19 cellular contexts compared by ENCODE assay signal in genomic region chr12:123705935-123706334, GRCh38. TPM values are rescaled to one million over a fixed set of nuclear protein-coding genes. Genes with fewer than 3 reads are reported as not detected.
DNase-seq lines count a peak whose midpoint lies in the region; ATAC-seq, FAIRE-seq and TF ChIP-seq lines count a peak whose summit lies in the region.
"Had no signal": no experiment of that assay in that cellular context is flagged by ENCODE, and none has a peak within 500 bp of the region (broad histone marks: within the 10 kb centered on the region; RNA-seq: fewer than 3 reads in every experiment).

No MANE protein-coding gene starts in this region.

- TF ChIP-seq POLR2A in K562 (conservative IDR thresholded peaks at IDR 0.05), result no peak

- no peak overlapping the region for H3K27ac ChIP-seq in DND-41 (ENCODE audit: low read length)
- no peak overlapping the region for H3K27ac ChIP-seq in K562 (ENCODE audit: extremely low read depth, low read depth, low read length)
- H3K27ac ChIP-seq: neutrophil, right atrium auricular region, RWPE1, uterus had no signal

- peak; percentile 49 for DNase-seq in DMS53 (lab: John Stamatoyannopoulos, UW)
- DNase-seq in DMS53 treated with DMSO at 0.1 percent for 48 hours (lab: John Stamatoyannopoulos, UW; ENCODE audit: unreplicated experiment), result no peak
- DNase-seq in DND-41, result no peak
- peak; percentile 29 for DNase-seq in NCI-H2171 (lab: John Stamatoyannopoulos, UW)
- peak in 2 of 4 experiments; percentile 38 to 53 for DNase-seq in K562 (ENCODE audit: extremely low read depth in 1 of 4, low spot score in 3 of 4)
- no peak for DNase-seq in NCI-H2227 (lab: John Stamatoyannopoulos, UW; ENCODE audit: unreplicated experiment)
- DNase-seq in NCI-H128 (lab: John Stamatoyannopoulos, UW; ENCODE audit: unreplicated experiment), result no peak
- DNase-seq: CD8-positive, alpha-beta memory T cell; cerebellar nuclear complex; GOT3; NCI-H446; T-helper 2 cell; uterus had no signal

- no TSS peak for BruUV-seq in K562 (replicated peaks; lab: Mats Ljungman, UMichigan)

- no peak overlapping the region for H3K4me2 ChIP-seq in DND-41 (ENCODE audit: insufficient read depth, low read length)
- H3K4me2 ChIP-seq in K562 (ENCODE audit: insufficient read depth, low read length), result no peak overlapping the region

- H4K20me1 ChIP-seq in DND-41 (ENCODE audit: insufficient read depth, low read length) (no peaks in the 10 kb centered on the region), K562 (replicated peaks; ENCODE audit: control insufficient read depth, insufficient read depth, low read length) (no peaks in the 10 kb centered on the region)

- H2AFZ ChIP-seq in DND-41 (ENCODE audit: low read depth, low read length) (no peak overlapping the region), K562 (ENCODE audit: low read depth, low read length) (no peak overlapping the region)

- no peaks in the 10 kb centered on the region for H3K9me3 ChIP-seq in DND-41 (ENCODE audit: insufficient read depth, low read length, severe bottlenecking)
- no peaks in the 10 kb centered on the region for H3K9me3 ChIP-seq in K562 (replicated peaks; ENCODE audit: control insufficient read depth, insufficient read depth, low read depth, low read length)
- H3K9me3 ChIP-seq: neutrophil, right atrium auricular region, uterus had no signal

- H3K9ac ChIP-seq in DND-41 (ENCODE audit: low read depth, low read length) (no peak overlapping the region), K562 (ENCODE audit: insufficient read depth in 1 of 2, low read depth in 2 of 2, low read length in 2 of 2) (no peak overlapping the region)

- TF ChIP-seq EP300 in K562 (IDR thresholded peaks at IDR 0.05; ENCODE audit: low read length), result no peak

- ATAC-seq in DND-41 (ENCODE audit: insufficient read depth, low read depth), result peak; percentile 44; the same call in 1 of the 3 replicates
- ATAC-seq in K562, result peak; percentile 88
- no peak for ATAC-seq in HG02642 (IDR thresholded peaks at IDR 0.05; ENCODE audit: poor library complexity, unreplicated experiment)

- CTCF ChIA-PET in K562 (lab: Yijun Ruan, JAX; ENCODE audit: low intra/inter-chr PET ratio), result no interaction called here

- H3K79me2 ChIP-seq in DND-41 (ENCODE audit: insufficient read depth, low read length) (no peaks in the 10 kb centered on the region), K562 (ENCODE audit: control insufficient read depth, insufficient read depth, low read length) (no peaks in the 10 kb centered on the region)

- no peaks in the 10 kb centered on the region for H3K9me1 ChIP-seq in K562 (ENCODE audit: control insufficient read depth, insufficient read depth, low read length)

- POLR2A ChIA-PET in K562 (lab: Yijun Ruan, JAX), result no interaction called here

- 90% methylated on average over 1 of the region's 3 CpGs for WGBS in K562 (ENCODE audit: insufficient coverage, low coverage, missing lambda C conversion rate)

- in situ Hi-C loops in K562 (cut with MboI), result no loop called here

- H3K36me3 ChIP-seq in DND-41 (ENCODE audit: insufficient read depth, low read length) (peaks cover 11% of the 10 kb centered on the region; the same call in 1 of the 2 replicates), K562 (ENCODE audit: control insufficient read depth, insufficient read depth, low read length) (no peaks in the 10 kb centered on the region)
- H3K36me3 ChIP-seq: neutrophil, right atrium auricular region, uterus had no signal

- H3K4me1 ChIP-seq in DND-41 (ENCODE audit: insufficient read depth, low read length) (no peaks in the 10 kb centered on the region; the same call in 1 of the 2 replicates), K562 (replicated peaks in 1 of 2; ENCODE audit: control insufficient read depth in 2 of 2, insufficient read depth in 2 of 2, low read length in 2 of 2) (peaks cover 0 to under 1% of the 10 kb centered on the region in 2 experiments; a peak in 2 of 5 replicates)
- H3K4me1 ChIP-seq: uterus had no signal

- intact Hi-C loops in K562 (cut with micrococcal nuclease), result no loop called here

- no peak for TF ChIP-seq RAD21 in K562 (CRISPR knock-in tag; conservative IDR thresholded peaks at IDR 0.05 in 1 of 2, IDR thresholded peaks at IDR 0.05 in 1 of 2)

- H3K27me3 ChIP-seq in DND-41 (ENCODE audit: insufficient read depth, low read length, poor library complexity), result no peaks in the 10 kb centered on the region
- H3K27me3 ChIP-seq in K562 (ENCODE audit: control insufficient read depth in 2 of 2, insufficient read depth in 2 of 2, low read length in 2 of 2), result no peaks in the 10 kb centered on the region
- H3K27me3 ChIP-seq: neutrophil, right atrium auricular region, uterus had no signal

- no peak for FAIRE-seq in K562 (lab: Jason Lieb, UNC)
- FAIRE-seq: A204.1, endometrium had no signal

- H3K4me3 ChIP-seq in DND-41 (ENCODE audit: low read depth in 1 of 2, low read length in 2 of 2) (no peak overlapping the region), K562 (no peak overlapping the region)
- H3K4me3 ChIP-seq: right atrium auricular region, uterus had no signal

- TF ChIP-seq CTCF in DND-41 (IDR thresholded peaks at IDR 0.05; ENCODE audit: borderline replicate concordance, extremely low read depth, low read length, poor library complexity, severe bottlenecking), result no peak
- TF ChIP-seq CTCF in K562 (IDR thresholded peaks at IDR 0.05 in 2 of 3, conservative IDR thresholded peaks at IDR 0.05 in 1 of 3; ENCODE audit: insufficient read depth in 2 of 3, low read depth in 1 of 3, low read length in 3 of 3), result no peak

RNA-seq across cellular contexts. Expression of gene ATP6V0A2, which starts 6.2 kb away (rescaled TPM):
- 208 and 240 TPM in 2 replicates for total RNA-seq in K562 (2011; cell fraction: chromatin; rRNA removed; ENCODE audit: low replicate concordance)
- total RNA-seq in K562 (2011; cell fraction: nucleolus; rRNA removed), result 116 and 135 TPM in 2 replicates
- 161 and 192 TPM in 2 replicates for total RNA-seq in K562 (2011; cell fraction: nucleoplasm; rRNA removed)
- total RNA-seq in K562 (2014; rRNA removed) (29.0 and 32.3 TPM in 2 replicates), K562 (2014; rRNA removed; fragmentation: Illumina TruSeq; extraction: Trizol) (42.7 and 45.5 TPM in 2 replicates), K562 (2015; rRNA removed; fragmentation: Illumina TruSeq; extraction: Trizol) (27.8 and 30.9 TPM in 2 replicates), K562 (2021) (49.9 and 55.9 TPM in 2 replicates)
- polyA plus RNA-seq in K562 (2011; rRNA removed) (85.5 and 97.9 TPM in 2 replicates), K562 (2014; fragmentation: Illumina TruSeq; extraction: Trizol) (27.7 TPM in 2 replicates), K562 (2014; fragmentation: Nextera tagmentation; extraction: Ambion mirVana) (10 to 100 TPM in 1 of 2 experiments, 1 to 10 TPM in 1; 7.4 to 20.5 TPM), K562 (2014; rRNA removed) (23.1 and 29.4 TPM in 2 replicates)
- 57.3 and 65.6 TPM in 2 replicates for polyA plus RNA-seq in K562 (2011; cell fraction: cytosol; rRNA removed)
- polyA plus RNA-seq in K562 (2011; cell fraction: nucleus; rRNA removed), result 112 and 116 TPM in 2 replicates
- polyA plus RNA-seq in K562 (2012), result 22.0 and 23.5 TPM in 2 replicates
- 121 and 128 TPM in 2 replicates for polyA minus RNA-seq in K562 (2011; rRNA and poly(A)+ RNA removed)
- polyA minus RNA-seq in K562 (2011; cell fraction: cytosol; rRNA and poly(A)+ RNA removed), result 54.0 and 68.3 TPM in 2 replicates
- 64.2 and 86.7 TPM in 2 replicates for polyA minus RNA-seq in K562 (2011; cell fraction: nucleus; rRNA and poly(A)+ RNA removed)

RNA-seq across cellular contexts. Expression of gene TCTN2, which starts 35.0 kb away (rescaled TPM):
- 20.3 and 21.3 TPM in 2 replicates for total RNA-seq in K562 (2011; cell fraction: chromatin; rRNA removed; ENCODE audit: low replicate concordance)
- total RNA-seq in K562 (2011; cell fraction: nucleolus; rRNA removed), result 14.5 and 16.3 TPM in 2 replicates
- total RNA-seq in K562 (2011; cell fraction: nucleoplasm; rRNA removed), result 18.6 and 26.0 TPM in 2 replicates
- 3.5 and 4.4 TPM in 2 replicates for total RNA-seq in K562 (2014; rRNA removed)
- total RNA-seq in K562 (2014; rRNA removed; fragmentation: Illumina TruSeq; extraction: Trizol), result 3.6 and 3.8 TPM in 2 replicates
- 4.3 and 4.4 TPM in 2 replicates for total RNA-seq in K562 (2015; rRNA removed; fragmentation: Illumina TruSeq; extraction: Trizol)
- 4.6 and 5.5 TPM in 2 replicates for total RNA-seq in K562 (2021)
- polyA plus RNA-seq in K562 (2011; rRNA removed), result 5.1 and 6.4 TPM in 2 replicates
- polyA plus RNA-seq in K562 (2011; cell fraction: cytosol; rRNA removed), result 4.6 and 4.7 TPM in 2 replicates
- 7.5 and 8.1 TPM in 2 replicates for polyA plus RNA-seq in K562 (2011; cell fraction: nucleus; rRNA removed)
- 5.1 and 7.0 TPM in 2 replicates for polyA plus RNA-seq in K562 (2012)
- polyA plus RNA-seq in K562 (2014; fragmentation: Illumina TruSeq; extraction: Trizol), result 4.8 and 5.1 TPM in 2 replicates
- 1 to 10 TPM in 1 of 2 experiments, under 1 TPM in 1; 0.58 to 1.2 TPM for polyA plus RNA-seq in K562 (2014; fragmentation: Nextera tagmentation; extraction: Ambion mirVana)
- 2.2 TPM in 2 replicates for polyA plus RNA-seq in K562 (2014; rRNA removed)
- 9.6 TPM in 2 replicates for polyA minus RNA-seq in K562 (2011; rRNA and poly(A)+ RNA removed)
- 6.6 and 6.7 TPM in 2 replicates for polyA minus RNA-seq in K562 (2011; cell fraction: cytosol; rRNA and poly(A)+ RNA removed)
- 5.4 and 5.8 TPM in 2 replicates for polyA minus RNA-seq in K562 (2011; cell fraction: nucleus; rRNA and poly(A)+ RNA removed)

RNA-seq across cellular contexts. Expression of gene DNAH10, which starts 56.2 kb away (rescaled TPM):
- total RNA-seq in K562 (2011; cell fraction: chromatin; rRNA removed; ENCODE audit: low replicate concordance), result 0.16 and 0.46 TPM in 2 replicates
- under 0.01 and 0.13 TPM in 2 replicates for total RNA-seq in K562 (2011; cell fraction: nucleolus; rRNA removed)
- 0.07 TPM in 1 of 2 replicates, not detected in the other for total RNA-seq in K562 (2011; cell fraction: nucleoplasm; rRNA removed)
- total RNA-seq in K562 (2014; rRNA removed) (0.05 and 0.08 TPM in 2 replicates), K562 (2014; rRNA removed; fragmentation: Illumina TruSeq; extraction: Trizol) (0.03 and 0.04 TPM in 2 replicates), K562 (2015; rRNA removed; fragmentation: Illumina TruSeq; extraction: Trizol) (0.04 TPM in 2 replicates), K562 (2021) (0.04 and 0.07 TPM in 2 replicates)
- polyA plus RNA-seq in K562 (2011; rRNA removed) (0.01 and 0.06 TPM in 2 replicates), K562 (2014; fragmentation: Illumina TruSeq; extraction: Trizol) (0.01 TPM in 2 replicates), K562 (2014; fragmentation: Nextera tagmentation; extraction: Ambion mirVana) (under 1 TPM in 1 of 2 experiments, not detected in 1; 0.01 TPM), K562 (2014; rRNA removed) (0.01 TPM in 1 of 2 replicates, not detected in the other)
- under 0.01 TPM in 1 of 2 replicates, not detected in the other for polyA plus RNA-seq in K562 (2011; cell fraction: cytosol; rRNA removed)
- polyA plus RNA-seq in K562 (2011; cell fraction: nucleus; rRNA removed), result 0.15 and 0.26 TPM in 2 replicates
- 0.07 and 0.54 TPM in 2 replicates for polyA plus RNA-seq in K562 (2012)
- 0.07 and 0.18 TPM in 2 replicates for polyA minus RNA-seq in K562 (2011; rRNA and poly(A)+ RNA removed)
- polyA minus RNA-seq in K562 (2011; cell fraction: cytosol; rRNA and poly(A)+ RNA removed), result not detected in 2 replicates
- polyA minus RNA-seq in K562 (2011; cell fraction: nucleus; rRNA and poly(A)+ RNA removed), result 0.11 and 0.13 TPM in 2 replicates
- polyA plus RNA-seq: CD8-positive, alpha-beta memory T cell had no signal

Comparison
In these comparisons a context has a peak if more than half of its experiments do, and no peak if none do; other contexts are left out.
1. DNase-seq: peak in DMS53 (single experiment) and NCI-H2171 (single experiment); none in DMS53 treated with DMSO at 0.1 percent for 48 hours (single experiment), DND-41 (single experiment), NCI-H2227 (single experiment) and NCI-H128 (single experiment).